ENCODE assay signal across 36 cellular contexts in the genomic region with DNA sequence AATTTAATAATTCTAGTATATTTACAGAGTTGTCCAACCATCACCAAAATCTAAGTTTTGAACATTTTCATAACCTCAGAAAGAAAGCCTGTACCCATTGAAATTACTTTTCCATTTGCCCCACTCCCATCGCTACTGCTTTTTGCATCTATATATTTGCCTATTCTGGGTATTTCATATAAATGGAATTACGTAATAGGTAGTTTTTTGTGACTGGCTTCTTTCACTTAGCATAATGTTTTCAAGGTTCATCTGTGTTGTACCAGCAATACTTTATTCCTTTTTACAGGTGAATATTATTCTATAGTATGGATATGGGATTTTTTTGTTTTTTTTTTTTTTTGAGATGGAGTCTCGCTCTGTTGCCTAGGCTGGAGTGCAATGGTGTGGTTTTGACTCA.
"Had no signal": no experiment of that assay in that cellular context is flagged by ENCODE, and none has a peak within 500 bp of the region (broad histone marks: within the 10 kb centered on the region; RNA-seq: fewer than 3 reads in every experiment).

No MANE protein-coding gene starts in this region.

- FAIRE-seq: astrocyte, TTC549 had no signal

- H3K27me3 ChIP-seq: adrenal gland, body of pancreas, brain microvascular endothelial cell, breast epithelium had no signal

- H3K4me1 ChIP-seq: adrenal gland, body of pancreas, breast epithelium had no signal

- DNase-seq: activated B cell treated with CpG ODN at 0.5 μM for 24 hours; activated CD4-positive, alpha-beta memory T cell treated with anti-CD3 and anti-CD28 coated beads for 36 hours; activated CD4-positive, alpha-beta T cell treated with anti-CD3 and anti-CD28 coated beads for 4 hours; activated CD4-positive, alpha-beta T cell treated with anti-CD3 and anti-CD28 coated beads, Interleukin-2, amount 10 ng/mL, durations not matched to agents 24 days and 14 days; activated CD4-positive, alpha-beta T cell treated with anti-CD3 and anti-CD28 coated beads, Interleukin-2, amount 50 U/mL, for 1 hour; activated CD4-positive, alpha-beta T cell treated with anti-CD3 and anti-CD28 coated beads, Interleukin-2, amount 50 U/mL, for 4 hours; activated CD4-positive, CD25-positive, alpha-beta regulatory T cell treated with anti-CD3 and anti-CD28 coated beads, Interleukin-2, amount 50 U/mL, for 72 hours; activated CD8-positive, alpha-beta memory T cell treated with anti-CD3 and anti-CD28 coated beads, Interleukin-2, amount 50 U/mL, for 4 hours; activated CD8-positive, alpha-beta T cell treated with anti-CD3 and anti-CD28 coated beads for 36 hours; activated effector memory CD4-positive, alpha-beta T cell treated with anti-CD3 and anti-CD28 coated beads, Interleukin-2, amount 50 U/mL, for 16 hours; activated gamma-delta T cell treated with Interleukin-2 at 50 U/mL for 16 hours; activated naive CD4-positive, alpha-beta T cell; activated naive CD4-positive, alpha-beta T cell treated with anti-CD3 and anti-CD28 coated beads for 36 hours; activated naive CD4-positive, alpha-beta T cell treated with anti-CD3 and anti-CD28 coated beads, Interleukin-2, amount 50 U/mL, for 16 hours; activated naive CD8-positive, alpha-beta T cell treated with anti-CD3 and anti-CD28 coated beads for 36 hours; activated T-cell treated with anti-CD3 and anti-CD28 coated beads for 4 hours; activated T-cell treated with anti-CD3 and anti-CD28 coated beads, Interleukin-2, amount 50 U/mL, for 1 hour; activated T-cell treated with anti-CD3 and anti-CD28 coated beads, Interleukin-2, amount 50 U/mL, for 4 hours; activated T-cell treated with anti-CD3 and anti-CD28 coated beads, Interleukin-2, amount 50 U/mL, for 72 hours; adrenal gland; amniotic stem cell; aorta; body of pancreas; brain microvascular endothelial cell; central memory CD4-positive, alpha-beta T cell; T-helper 2 cell; T-helper 9 cell had no signal

- H3K9me3 Mint-ChIP-seq: activated B cell treated with CpG ODN at 0.5 μM for 24 hours; activated CD4-positive, alpha-beta memory T cell treated with anti-CD3 and anti-CD28 coated beads for 36 hours; activated CD4-positive, alpha-beta T cell treated with anti-CD3 and anti-CD28 coated beads, Interleukin-2, amount 10 ng/mL, durations not matched to agents 24 days and 14 days; activated CD8-positive, alpha-beta T cell treated with anti-CD3 and anti-CD28 coated beads for 36 hours; activated naive CD4-positive, alpha-beta T cell treated with anti-CD3 and anti-CD28 coated beads for 36 hours; activated naive CD4-positive, alpha-beta T cell treated with anti-CD3 and anti-CD28 coated beads, Interleukin-2, amount 50 U/mL, for 72 hours; activated naive CD8-positive, alpha-beta T cell treated with anti-CD3 and anti-CD28 coated beads for 36 hours; activated T-cell treated with anti-CD3 and anti-CD28 coated beads, Interleukin-2, amount 50 U/mL, for 4 hours; activated T-cell treated with anti-CD3 and anti-CD28 coated beads, Interleukin-2, amount 50 U/mL, for 72 hours; activated T-helper 17 cell treated with anti-CD3 and anti-CD28 coated beads, Interleukin-2, amount 50 U/mL, for 72 hours had no signal

- H3K9me3 ChIP-seq: adrenal gland, body of pancreas, breast epithelium had no signal

- H3K4me3 Mint-ChIP-seq: activated B cell treated with CpG ODN at 0.5 μM for 24 hours; activated CD4-positive, alpha-beta memory T cell treated with anti-CD3 and anti-CD28 coated beads for 36 hours; activated CD4-positive, alpha-beta T cell treated with anti-CD3 and anti-CD28 coated beads, Interleukin-2, amount 10 ng/mL, durations not matched to agents 24 days and 14 days; activated CD8-positive, alpha-beta T cell treated with anti-CD3 and anti-CD28 coated beads for 36 hours; activated naive CD4-positive, alpha-beta T cell treated with anti-CD3 and anti-CD28 coated beads for 36 hours; activated naive CD8-positive, alpha-beta T cell treated with anti-CD3 and anti-CD28 coated beads for 36 hours; activated T-cell treated with anti-CD3 and anti-CD28 coated beads, Interleukin-2, amount 50 U/mL, for 4 hours; activated T-cell treated with anti-CD3 and anti-CD28 coated beads, Interleukin-2, amount 50 U/mL, for 72 hours; activated T-helper 1 cell treated with anti-CD3 and anti-CD28 coated beads, Interleukin-12 subunit alpha, Interleukin-12 subunit beta, Interleukin-2, Interleukin-4 antibody, amounts not matched to agents 30 ng/mL and 10 ng/mL and 1 ng/mL, durations not matched to agents 14 hours and 24 hours and 36 hours; activated T-helper 17 cell treated with anti-CD3 and anti-CD28 coated beads, Interleukin-2, amount 50 U/mL, for 72 hours; T-helper 1 cell treated with Interleukin-12 subunit alpha and Interleukin-12 subunit beta and Interleukin-4 antibody, amounts not matched to agents 30 μg/mL and 1 μg/mL, for 36 hours; T-helper 2 cell treated with Interferon-gamma antibody and Interleukin-4, amounts not matched to agents 5 μg/mL and 100 μg/mL, for 36 hours had no signal

- H3K27me3 Mint-ChIP-seq: activated B cell treated with CpG ODN at 0.5 μM for 24 hours; activated CD4-positive, alpha-beta memory T cell treated with anti-CD3 and anti-CD28 coated beads for 36 hours; activated CD4-positive, alpha-beta T cell treated with anti-CD3 and anti-CD28 coated beads, Interleukin-2, amount 10 ng/mL, durations not matched to agents 24 days and 14 days; activated CD8-positive, alpha-beta T cell treated with anti-CD3 and anti-CD28 coated beads for 36 hours; activated naive CD8-positive, alpha-beta T cell treated with anti-CD3 and anti-CD28 coated beads for 36 hours; activated T-helper 17 cell treated with anti-CD3 and anti-CD28 coated beads, Interleukin-2, amount 50 U/mL, for 72 hours had no signal

- H3K4me3 ChIP-seq: adrenal gland, body of pancreas, breast epithelium had no signal

- H3K27ac Mint-ChIP-seq: activated B cell treated with CpG ODN at 0.5 μM for 24 hours; activated CD4-positive, alpha-beta memory T cell treated with anti-CD3 and anti-CD28 coated beads for 36 hours; activated CD4-positive, alpha-beta T cell treated with anti-CD3 and anti-CD28 coated beads, Interleukin-2, amount 10 ng/mL, durations not matched to agents 24 days and 14 days; activated CD8-positive, alpha-beta T cell treated with anti-CD3 and anti-CD28 coated beads for 36 hours; activated naive CD4-positive, alpha-beta T cell treated with anti-CD3 and anti-CD28 coated beads for 36 hours; activated naive CD4-positive, alpha-beta T cell treated with anti-CD3 and anti-CD28 coated beads, Interleukin-2, amount 50 U/mL, for 72 hours; activated naive CD8-positive, alpha-beta T cell treated with anti-CD3 and anti-CD28 coated beads for 36 hours; activated T-cell treated with anti-CD3 and anti-CD28 coated beads, Interleukin-2, amount 50 U/mL, for 72 hours; activated T-helper 1 cell treated with anti-CD3 and anti-CD28 coated beads, Interleukin-12 subunit alpha, Interleukin-12 subunit beta, Interleukin-2, Interleukin-4 antibody, amounts not matched to agents 30 ng/mL and 10 ng/mL and 1 ng/mL, durations not matched to agents 14 hours and 24 hours and 36 hours; activated T-helper 17 cell treated with anti-CD3 and anti-CD28 coated beads, Interleukin-2, amount 50 U/mL, for 72 hours; T-helper 1 cell treated with Interleukin-12 subunit alpha and Interleukin-12 subunit beta and Interleukin-4 antibody, amounts not matched to agents 30 μg/mL and 1 μg/mL, for 36 hours; T-helper 2 cell treated with Interferon-gamma antibody and Interleukin-4, amounts not matched to agents 5 μg/mL and 100 μg/mL, for 36 hours had no signal

- ATAC-seq: activated CD8-positive, alpha-beta T cell treated with anti-CD3 and anti-CD28 coated beads for 36 hours; activated naive CD4-positive, alpha-beta T cell treated with anti-CD3 and anti-CD28 coated beads, Interleukin-2, amount 50 U/mL, for 72 hours; activated T-cell treated with anti-CD3 and anti-CD28 coated beads, Interleukin-2, amount 50 U/mL, for 4 hours; activated T-cell treated with anti-CD3 and anti-CD28 coated beads, Interleukin-2, amount 50 U/mL, for 72 hours; activated T-helper 17 cell treated with anti-CD3 and anti-CD28 coated beads, Interleukin-2, amount 50 U/mL, for 72 hours; body of pancreas had no signal

- H3K4me1 Mint-ChIP-seq: activated B cell treated with CpG ODN at 0.5 μM for 24 hours; activated T-helper 17 cell treated with anti-CD3 and anti-CD28 coated beads, Interleukin-2, amount 50 U/mL, for 72 hours had no signal

- H3K36me3 ChIP-seq: adrenal gland, brain microvascular endothelial cell, breast epithelium had no signal

- H3K27ac ChIP-seq: adrenal gland, body of pancreas, brain microvascular endothelial cell, breast epithelium, VCaP had no signal
